In the genomic region with DNA sequence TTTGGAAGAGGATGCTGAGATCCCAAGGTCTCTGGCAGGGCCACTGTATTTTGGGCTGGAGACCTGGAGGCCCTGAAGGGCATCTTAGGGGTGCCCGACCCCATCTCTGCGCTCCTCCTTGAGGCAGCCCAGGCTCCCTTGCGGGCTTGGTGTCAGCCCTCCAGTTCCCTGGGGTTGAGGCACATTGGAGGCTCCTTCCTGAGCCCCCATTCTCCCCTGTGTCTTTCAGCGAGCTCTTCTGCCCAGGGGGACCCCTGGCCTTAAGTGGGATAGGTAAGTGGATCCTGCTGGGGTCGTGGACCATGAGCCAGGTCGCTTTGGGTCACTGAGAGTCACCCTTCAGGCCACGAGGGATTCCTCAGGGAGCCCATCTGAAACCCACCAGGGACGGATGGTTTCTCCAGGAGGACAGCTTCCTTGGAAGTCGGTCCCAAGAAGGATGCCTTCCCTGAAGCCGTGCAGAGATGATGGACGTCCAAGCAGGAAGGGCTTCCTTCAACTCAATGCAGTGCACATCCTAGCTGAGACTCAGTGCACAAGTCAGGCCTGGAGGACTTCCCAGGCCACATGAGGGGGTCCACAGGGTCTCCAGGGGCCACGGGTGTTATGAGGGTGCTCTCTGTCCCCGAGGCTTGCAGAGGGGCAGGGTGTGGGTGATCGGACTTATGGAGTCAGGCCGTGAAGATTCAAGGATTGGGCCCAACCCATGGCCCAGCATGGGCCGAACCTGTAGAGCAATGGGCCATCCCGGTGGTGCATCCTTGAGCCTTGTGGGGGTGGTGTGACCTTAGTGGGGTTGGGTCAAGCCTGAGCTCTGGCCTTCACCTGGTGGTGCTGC, we compare ENCODE assay signal across 17 cellular contexts.
DNase-seq lines count a peak whose midpoint lies in the region; ATAC-seq and TF ChIP-seq lines count a peak whose summit lies in the region.
"Had no signal": no experiment of that assay in that cellular context is flagged by ENCODE, and none has a peak within 500 bp of the region (broad histone marks: within the 10 kb centered on the region; RNA-seq: fewer than 3 reads in every experiment).

No MANE protein-coding gene starts in this region.

- no peak overlapping the region for H3K27ac Mint-ChIP-seq in activated CD8-positive, alpha-beta memory T cell treated with anti-CD3 and anti-CD28 coated beads, Interleukin-2, amount 10 ng/mL, durations not matched to agents 7 days and 5 days
- H3K27ac Mint-ChIP-seq: activated T-helper 1 cell treated with anti-CD3 and anti-CD28 coated beads, Interleukin-12 subunit alpha, Interleukin-12 subunit beta, Interleukin-2, Interleukin-4 antibody, amounts not matched to agents 30 ng/mL and 10 ng/mL and 1 ng/mL, durations not matched to agents 14 hours and 24 hours and 36 hours; brain had no signal

- no peaks in the 10 kb centered on the region for H3K27me3 Mint-ChIP-seq in activated CD8-positive, alpha-beta memory T cell treated with anti-CD3 and anti-CD28 coated beads, Interleukin-2, amount 10 ng/mL, durations not matched to agents 7 days and 5 days
- H3K27me3 Mint-ChIP-seq: brain had no signal

- no peak for ATAC-seq in activated CD8-positive, alpha-beta memory T cell treated with anti-CD3 and anti-CD28 coated beads, Interleukin-2, amount 10 ng/mL, durations not matched to agents 7 days and 5 days
- ATAC-seq in right cardiac atrium (no peak), GM21381 (IDR thresholded peaks at IDR 0.05; ENCODE audit: unreplicated experiment) (no peak)

- no peaks in the 10 kb centered on the region for H3K36me3 Mint-ChIP-seq in activated CD8-positive, alpha-beta memory T cell treated with anti-CD3 and anti-CD28 coated beads, Interleukin-2, amount 10 ng/mL, durations not matched to agents 7 days and 5 days

- no peaks in the 10 kb centered on the region for H3K4me1 Mint-ChIP-seq in activated CD8-positive, alpha-beta memory T cell treated with anti-CD3 and anti-CD28 coated beads, Interleukin-2, amount 10 ng/mL, durations not matched to agents 7 days and 5 days
- H3K4me1 Mint-ChIP-seq: brain had no signal

- 75% methylated on average over 17 of the region's 17 CpGs for WGBS in right cardiac atrium
- 84% methylated on average over 17 of the region's 17 CpGs for whole genome bisulfite sequencing in prostate gland

- H3K9me3 ChIP-seq in right cardiac atrium (ENCODE audit: control insufficient read depth, low read length) (no peaks in the 10 kb centered on the region), prostate gland (no peaks in the 10 kb centered on the region)

- peaks cover 8% of the 10 kb centered on the region for H3K9me3 Mint-ChIP-seq in activated CD8-positive, alpha-beta memory T cell treated with anti-CD3 and anti-CD28 coated beads, Interleukin-2, amount 10 ng/mL, durations not matched to agents 7 days and 5 days (ENCODE audit: low read depth)

- no peak overlapping the region for H3K4me3 Mint-ChIP-seq in activated CD8-positive, alpha-beta memory T cell treated with anti-CD3 and anti-CD28 coated beads, Interleukin-2, amount 10 ng/mL, durations not matched to agents 7 days and 5 days
- H3K4me3 Mint-ChIP-seq: activated T-helper 1 cell treated with anti-CD3 and anti-CD28 coated beads, Interleukin-12 subunit alpha, Interleukin-12 subunit beta, Interleukin-2, Interleukin-4 antibody, amounts not matched to agents 30 ng/mL and 10 ng/mL and 1 ng/mL, durations not matched to agents 14 hours and 24 hours and 36 hours; brain had no signal

- TF ChIP-seq CTCF in prostate gland (IDR thresholded peaks at IDR 0.05): no peak

- H3K27me3 ChIP-seq in H7 (ENCODE audit: control insufficient read depth, insufficient read depth, low read length) (no peaks in the 10 kb centered on the region), right cardiac atrium (ENCODE audit: control insufficient read depth, insufficient read depth) (no peaks in the 10 kb centered on the region), prostate gland (replicated peaks; ENCODE audit: insufficient read depth) (no peaks in the 10 kb centered on the region)

- H3K4me1 ChIP-seq in right cardiac atrium (ENCODE audit: control insufficient read depth, insufficient read depth, low read length) (no peaks in the 10 kb centered on the region), prostate gland (replicated peaks) (no peaks in the 10 kb centered on the region)

- no peak overlapping the region for H3K4me3 ChIP-seq in H7 (ENCODE audit: insufficient read depth, low read depth, low read length)
- H3K4me3 ChIP-seq in right cardiac atrium (ENCODE audit: low read length): no peak overlapping the region
- H3K4me3 ChIP-seq in prostate gland: no peak overlapping the region

- intact Hi-C loops in right cardiac atrium (cut with DNase I): no loop called here
- intact Hi-C loops in prostate gland (cut with DNase I): no loop called here

- CTCF ChIA-PET in activated CD8-positive, alpha-beta memory T cell treated with anti-CD3 and anti-CD28 coated beads, Interleukin-2, amount 10 ng/mL, durations not matched to agents 7 days and 5 days (lab: Charles Lee): no interaction called here

- H3K27ac ChIP-seq in right cardiac atrium (ENCODE audit: low read length) (no peak overlapping the region), prostate gland (no peak overlapping the region)
- H3K27ac ChIP-seq: HL-60, KMS-11 had no signal

- DNase-seq in H7 (peak; percentile 24), right cardiac atrium (peak in 2 of 3 donors; percentile 2 to 13), prostate gland (ENCODE audit: low spot score) (peak; percentile 3), kidney tubule cell (ENCODE audit: low spot score) (no peak)
- peak; percentile 16 for DNase-seq in activated CD8-positive, alpha-beta memory T cell treated with anti-CD3 and anti-CD28 coated beads, Interleukin-2, amount 10 ng/mL, durations not matched to agents 7 days and 5 days
- no peak for DNase-seq in stimulated activated CD4-positive, alpha-beta T cell treated with anti-CD3 and anti-CD28 coated beads, Interleukin-15, amount 100 ng/mL, for 24 hours
- DNase-seq: C1 segment of cervical spinal cord; DMS79 treated with DMSO at 0.1 percent for 48 hours; effector CD4-positive, alpha-beta T cell; NCI-H1436 treated with DMSO at 0.1 percent for 48 hours; NCI-H524; substantia nigra had no signal

- no peaks in the 10 kb centered on the region for H3K36me3 ChIP-seq in H7 (replicated peaks; ENCODE audit: control insufficient read depth, insufficient read depth, low read length)
- H3K36me3 ChIP-seq in prostate gland: no peaks in the 10 kb centered on the region

- no peak for TF ChIP-seq POLR2A in prostate gland (IDR thresholded peaks at IDR 0.05)

Comparison
In these comparisons a context has a peak if more than half of its experiments do, and no peak if none do; other contexts are left out.
1. DNase-seq: peak in H7 (single experiment), activated CD8-positive, alpha-beta memory T cell treated with anti-CD3 and anti-CD28 coated beads, Interleukin-2, amount 10 ng/mL, durations not matched to agents 7 days and 5 days (single experiment), right cardiac atrium (2 of 3) and prostate gland (single experiment); none in kidney tubule cell (single experiment) and stimulated activated CD4-positive, alpha-beta T cell treated with anti-CD3 and anti-CD28 coated beads, Interleukin-15, amount 100 ng/mL, for 24 hours (single experiment).